Comparison of ENCODE assay signal across 8 cellular contexts in genomic region chr5:14167211-14167845, GRCh38. TPM values are rescaled to one million over a fixed set of nuclear protein-coding genes. Genes with fewer than 3 reads are reported as not detected.
A peak's percentile ranks its signal among the peaks of the same experiment; 100 is the strongest.
DNase-seq lines count a peak whose midpoint lies in the region; ATAC-seq and TF ChIP-seq lines count a peak whose summit lies in the region.

No MANE protein-coding gene starts in this region.

- TF ChIP-seq EP300 in ovary (IDR thresholded peaks at IDR 0.05), result no peak

- intact Hi-C loops in heart left ventricle (cut with DNase I), result no loop called here
- intact Hi-C loops in cardiac septum (cut with DNase I), result no loop called here
- intact Hi-C loops in ovary (cut with DNase I), result no loop called here

- ATAC-seq in heart left ventricle, result peak in 3 of 4 donors; percentile 20 to 54 (median 34)

- DNase-seq in heart left ventricle (no peak), cardiac septum (ENCODE audit: low spot score) (no peak), NCI-H187 (lab: John Stamatoyannopoulos, UW) (peak; percentile 41 to 50), fibroblast of villous mesenchyme (ENCODE audit: low read depth) (peak; percentile 67), OCI-M1 (lab: John Stamatoyannopoulos, UW) (no peak), NCI-H1105 (lab: John Stamatoyannopoulos, UW) (no peak), ovary (no peak), activated gamma-delta T cell treated with Interleukin-2 at 50 U/mL for 16 hours (no peak)

- TF ChIP-seq CTCF in heart left ventricle (IDR thresholded peaks at IDR 0.05), result no peak
- TF ChIP-seq CTCF in fibroblast of villous mesenchyme (IDR thresholded peaks at IDR 0.05; ENCODE audit: insufficient read depth, low read depth, low read length), result no peak
- TF ChIP-seq CTCF in ovary (IDR thresholded peaks at IDR 0.05), result no peak

- TF ChIP-seq POLR2A in heart left ventricle (IDR thresholded peaks at IDR 0.05) (no peak), ovary (IDR thresholded peaks at IDR 0.05) (no peak)

- H3K9me3 ChIP-seq in heart left ventricle (peaks cover 0 to 9% (median 0%) of the 10 kb centered on the region in 12 donors), ovary (no peaks in the 10 kb centered on the region)

- H3K4me3 ChIP-seq in heart left ventricle (no peak overlapping the region), fibroblast of villous mesenchyme (ENCODE audit: low read depth, low read length) (no peak overlapping the region), ovary (no peak overlapping the region)

- H3K27ac ChIP-seq in heart left ventricle (peak overlapping the region in 2 of 12 donors; percentile 16 to 65), ovary (no peak overlapping the region)

- H3K4me1 ChIP-seq in heart left ventricle (peaks cover 9 to 74% (median 41%) of the 10 kb centered on the region in 12 donors), ovary (ENCODE audit: insufficient read depth) (peaks cover 13% of the 10 kb centered on the region)

- H3K27me3 ChIP-seq in heart left ventricle (no peaks in the 10 kb centered on the region), ovary (no peaks in the 10 kb centered on the region)

- WGBS in heart left ventricle, 4 donors, result 76 to 80% (median 77%) methylated on average over 5 of the region's 5 CpGs
- 54 to 72% (median 57%) methylated on average over 5 of the region's 5 CpGs for WGBS in ovary, 3 donors

- no peaks in the 10 kb centered on the region for H3K36me3 ChIP-seq in heart left ventricle
- no peaks in the 10 kb centered on the region for H3K36me3 ChIP-seq in ovary

RNA-seq across cellular contexts. Expression of gene TRIO, which starts 24.2 kb away (rescaled TPM):
- total RNA-seq in heart left ventricle, result 10 to 100 TPM; 45.4 to 99.1 (median 63.2) TPM
- polyA plus RNA-seq in heart left ventricle, result 10 to 100 TPM; 35.2 to 50.9 TPM
- total RNA-seq in cardiac septum, result 89.8 TPM
- 366 and 410 TPM in 2 replicates for total RNA-seq in fibroblast of villous mesenchyme
- 100 to 1,000 TPM in 5 of 7 donors, 10 to 100 TPM in 2; 93.3 to 268 (median 132) TPM for total RNA-seq in ovary
- 10 to 100 TPM; 58.4 to 67.1 TPM for polyA plus RNA-seq in ovary

Comparison
In these comparisons a context has a peak if more than half of its experiments do, and no peak if none do; other contexts are left out.
1. DNase-seq: peak in NCI-H187 (2 of 2) and fibroblast of villous mesenchyme (single experiment); none in heart left ventricle (0 of 5), cardiac septum (single experiment), OCI-M1 (single experiment), NCI-H1105 (single experiment), ovary (0 of 5) and activated gamma-delta T cell treated with Interleukin-2 at 50 U/mL for 16 hours (single experiment).